ENCODE assay signal across 18 cellular contexts in the genomic region with DNA sequence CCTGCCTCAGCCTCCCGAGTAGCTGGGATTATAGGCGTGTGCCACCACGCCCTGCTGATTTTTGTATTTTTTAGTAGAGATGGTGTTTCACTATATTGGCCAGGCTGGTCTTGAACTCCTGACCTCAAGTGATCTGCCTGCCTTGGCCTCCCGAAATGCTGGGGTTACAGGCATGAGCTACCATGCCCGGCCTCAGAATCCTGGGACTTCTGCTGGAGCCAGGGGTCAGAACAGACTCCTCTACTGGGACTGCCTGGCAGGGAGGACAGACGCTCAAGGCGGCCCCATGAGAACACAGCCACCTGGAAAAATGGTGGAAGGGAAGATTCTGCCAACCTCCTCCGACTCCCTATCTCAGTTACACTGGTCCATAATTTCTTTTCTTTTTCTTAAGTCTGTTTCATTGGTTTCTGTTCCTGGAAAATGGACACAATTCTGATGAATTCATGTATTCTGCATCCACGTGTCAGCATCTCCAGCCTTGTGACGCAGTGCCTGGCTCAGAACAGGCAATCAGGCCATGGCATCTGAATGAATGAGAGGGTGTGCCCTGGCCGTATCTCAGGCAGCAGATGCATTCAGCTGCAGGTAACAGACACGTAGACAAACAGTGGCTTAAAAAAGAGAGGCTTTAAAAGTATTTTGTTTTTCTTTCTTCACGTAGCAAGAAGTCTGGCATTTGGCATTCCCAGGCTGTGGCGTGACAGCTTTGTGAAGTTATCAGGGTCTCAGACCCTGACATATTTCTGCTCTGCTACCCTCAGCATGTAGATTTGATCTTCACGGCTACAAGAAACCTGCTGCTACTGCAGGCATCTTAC. TPM values are rescaled to one million over a fixed set of nuclear protein-coding genes. Genes with fewer than 3 reads are reported as not detected.
DNase-seq lines count a peak whose midpoint lies in the region; ATAC-seq and TF ChIP-seq lines count a peak whose summit lies in the region.
"Had no signal": no experiment of that assay in that cellular context is flagged by ENCODE, and none has a peak within 500 bp of the region (broad histone marks: within the 10 kb centered on the region; RNA-seq: fewer than 3 reads in every experiment).

No MANE protein-coding gene starts in this region.

- peaks cover 0 to 9% (median 0%) of the 10 kb centered on the region in 9 donors for H3K27me3 ChIP-seq in heart left ventricle
- H3K27me3 ChIP-seq in IMR-90 (ENCODE audit: control insufficient read depth, insufficient read depth, low read length) = no peaks in the 10 kb centered on the region
- peaks cover 0 to 21% (median 4%) of the 10 kb centered on the region in 7 donors for H3K27me3 ChIP-seq in spleen (replicated peaks in 1 of 7)

- H2AK5ac ChIP-seq in IMR-90 (ENCODE audit: low read depth, low read length) = peak overlapping the region; percentile 62

- TF ChIP-seq CTCF in heart left ventricle (IDR thresholded peaks at IDR 0.05) (no peak), IMR-90 (conservative IDR thresholded peaks at IDR 0.05; ENCODE audit: low read depth, low read length) (no peak), spleen (IDR thresholded peaks at IDR 0.05 in 8 of 11, conservative IDR thresholded peaks at IDR 0.05 in 3 of 11) (no peak)

- H4K8ac ChIP-seq in IMR-90 (ENCODE audit: low read depth in 2 of 2, low read length in 2 of 2) = no peak overlapping the region

- no peak overlapping the region for H3K14ac ChIP-seq in IMR-90 (replicated peaks; ENCODE audit: low read depth, low read length)

- CTCF ChIA-PET in IMR-90 (lab: Yijun Ruan, JAX) = no interaction called here

- TF ChIP-seq POLR2A in heart left ventricle (IDR thresholded peaks at IDR 0.05) = no peak
- no peak for TF ChIP-seq POLR2A in IMR-90 (IDR thresholded peaks at IDR 0.05; ENCODE audit: low read depth, low read length)
- no peak for TF ChIP-seq POLR2A in erythroblast (IDR thresholded peaks at IDR 0.05; ENCODE audit: low read length)
- TF ChIP-seq POLR2A in spleen (IDR thresholded peaks at IDR 0.05) = no peak

- H3K9ac ChIP-seq in IMR-90 (ENCODE audit: low read depth, low read length) = no peak overlapping the region
- H3K9ac ChIP-seq: BLaER1 had no signal

- H3K4me1 ChIP-seq in heart left ventricle (peaks cover 10 to 47% (median 34%) of the 10 kb centered on the region in 12 donors), IMR-90 (ENCODE audit: control insufficient read depth, insufficient read depth, low read length) (peaks cover 17% of the 10 kb centered on the region), spleen (peaks cover 0 to 25% (median 14%) of the 10 kb centered on the region in 6 donors)
- H3K4me1 ChIP-seq: BLaER1 had no signal

- H3K79me1 ChIP-seq in IMR-90 (ENCODE audit: low read depth in 1 of 2, low read length in 2 of 2) = no peaks in the 10 kb centered on the region

- WGBS in heart left ventricle, 4 donors = 67 to 81% (median 80%) methylated on average over 15 of the region's 15 CpGs
- 97% methylated on average over 6 of the region's 15 CpGs; no CpG with 5 or more reads in 1 of the 2 experiments for WGBS in IMR-90 (ENCODE audit: extremely low coverage in 2 of 2, insufficient read length in 1 of 2), 2 experiments
- 91 to 95% (median 91%) methylated on average over 15 of the region's 15 CpGs for WGBS in spleen, 5 donors

- no peak for ATAC-seq in heart left ventricle
- no peak for ATAC-seq in IMR-90 (ENCODE audit: low read depth)
- no peak for ATAC-seq in left lobe of liver
- ATAC-seq in GM21381 (IDR thresholded peaks at IDR 0.05; ENCODE audit: unreplicated experiment) = no peak
- ATAC-seq in HG02884 (IDR thresholded peaks at IDR 0.05; ENCODE audit: unreplicated experiment) = no peak
- ATAC-seq: HepG2 had no signal

- no peak overlapping the region for H3K18ac ChIP-seq in IMR-90 (ENCODE audit: low read depth, low read length)

- no peak overlapping the region for H3K4me3 ChIP-seq in heart left ventricle
- no peak overlapping the region for H3K4me3 ChIP-seq in IMR-90 (ENCODE audit: insufficient read depth, low read depth, low read length)
- H3K4me3 ChIP-seq in spleen = no peak overlapping the region
- H3K4me3 ChIP-seq: BLaER1 had no signal

- H3K23ac ChIP-seq in IMR-90 (ENCODE audit: low read depth, low read length) = no peak overlapping the region

- no peak overlapping the region for H2AFZ ChIP-seq in IMR-90 (replicated peaks; ENCODE audit: low read length, poor library complexity)

- no peak for DNase-seq in heart left ventricle
- DNase-seq in cardiac septum (ENCODE audit: low spot score) = no peak
- no peak for DNase-seq in IMR-90
- DNase-seq in erythroblast (lab: John Stamatoyannopoulos, UW) = peak; percentile 46 to 77
- peak; percentile 37 for DNase-seq in spleen
- no peak for DNase-seq in left lobe of liver (ENCODE audit: low spot score)
- DNase-seq: 8988T; CD4-positive, alpha-beta memory T cell; DMS153; DMS79; GF-D8; H9 had no signal

- H3K9me1 ChIP-seq in IMR-90 (ENCODE audit: insufficient read depth, low read length) = peaks cover 3% of the 10 kb centered on the region

- H2BK120ac ChIP-seq in IMR-90 (ENCODE audit: low read depth, low read length) = no peak overlapping the region

- no peaks in the 10 kb centered on the region for H3K36me3 ChIP-seq in heart left ventricle
- no peaks in the 10 kb centered on the region for H3K36me3 ChIP-seq in IMR-90 (ENCODE audit: control insufficient read depth, insufficient read depth, low read length)
- no peaks in the 10 kb centered on the region for H3K36me3 ChIP-seq in spleen
- H3K36me3 ChIP-seq: BLaER1 had no signal

- no peak overlapping the region for H2BK15ac ChIP-seq in IMR-90 (ENCODE audit: low read depth, low read length)

- no peak overlapping the region for H3K4me2 ChIP-seq in IMR-90 (ENCODE audit: low read depth, low read length)
- H3K4me2 ChIP-seq: BLaER1 had no signal

- no peak for TF ChIP-seq RAD21 in IMR-90 (IDR thresholded peaks at IDR 0.05; ENCODE audit: low read length)

- intact Hi-C loops in heart left ventricle (cut with DNase I) (no loop called here), cardiac septum (cut with DNase I) (no loop called here), IMR-90 (cut with micrococcal nuclease) (no loop called here), spleen (cut with DNase I; ENCODE audit: low total_unique reads) (no loop called here)

- no peak overlapping the region for H2BK20ac ChIP-seq in IMR-90 (ENCODE audit: low read depth, low read length)

- H3K27ac ChIP-seq in heart left ventricle = peak overlapping the region in 8 of 12 donors; percentile 3 to 84 (median 50)
- no peak overlapping the region for H3K27ac ChIP-seq in IMR-90 (ENCODE audit: insufficient read depth, low read length)
- no peak overlapping the region for H3K27ac ChIP-seq in spleen
- H3K27ac ChIP-seq: BLaER1 had no signal

- no peak overlapping the region for H4K91ac ChIP-seq in IMR-90 (ENCODE audit: insufficient read depth, low read depth, low read length)

- H3K56ac ChIP-seq in IMR-90 (ENCODE audit: extremely low read depth, insufficient read depth, low read length) = no peak overlapping the region

- H4K20me1 ChIP-seq in IMR-90 (ENCODE audit: insufficient read depth, low read length) = no peaks in the 10 kb centered on the region
- H4K20me1 ChIP-seq: BLaER1 had no signal

- dilution Hi-C loops in IMR-90 (cut with HindIII; ENCODE audit: low sequenced_read_pairs, unreplicated experiment) = no loop called here

- no peak overlapping the region for H2AK9ac ChIP-seq in IMR-90 (replicated peaks; ENCODE audit: low read depth, low read length, poor library complexity)

- POLR2A ChIA-PET in IMR-90 (lab: Charles Lee; ENCODE audit: unreplicated experiment) = no interaction called here

- no peak overlapping the region for H4K5ac ChIP-seq in IMR-90 (ENCODE audit: low read depth, low read length)

- BruUV-seq in IMR-90 (replicated peaks; lab: Mats Ljungman, UMichigan) = no TSS peak

- H3K4ac ChIP-seq in IMR-90 (ENCODE audit: low read depth, low read length) = no peak overlapping the region

- H3K9me3 ChIP-seq in heart left ventricle (peaks cover 0 to 23% (median 3%) of the 10 kb centered on the region in 12 donors), IMR-90 (ENCODE audit: control insufficient read depth, insufficient read depth, low read length) (no peaks in the 10 kb centered on the region), spleen (peaks cover 0 to 19% (median 4%) of the 10 kb centered on the region in 8 donors)

- in situ Hi-C loops in IMR-90 (cut with MboI; ENCODE audit: low sequenced_read_pairs) = no loop called here

- H2BK5ac ChIP-seq in IMR-90 (ENCODE audit: low read depth, low read length, poor library complexity, severe bottlenecking) = no peak overlapping the region

TF ChIP-seq in IMR-90, 13 proteins besides CTCF, POLR2A, EP300 and RAD21:
- TF ChIP-seq, protein P1, sequence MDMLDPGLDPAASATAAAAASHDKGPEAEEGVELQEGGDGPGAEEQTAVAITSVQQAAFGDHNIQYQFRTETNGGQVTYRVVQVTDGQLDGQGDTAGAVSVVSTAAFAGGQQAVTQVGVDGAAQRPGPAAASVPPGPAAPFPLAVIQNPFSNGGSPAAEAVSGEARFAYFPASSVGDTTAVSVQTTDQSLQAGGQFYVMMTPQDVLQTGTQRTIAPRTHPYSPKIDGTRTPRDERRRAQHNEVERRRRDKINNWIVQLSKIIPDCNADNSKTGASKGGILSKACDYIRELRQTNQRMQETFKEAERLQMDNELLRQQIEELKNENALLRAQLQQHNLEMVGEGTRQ (IDR thresholded peaks at IDR 0.05; ENCODE audit: low read depth, low read length) = no peak
- TF ChIP-seq MAFK (IDR thresholded peaks at IDR 0.05; ENCODE audit: low read depth, low read length) = no peak
- no peak for TF ChIP-seq RFX5 (IDR thresholded peaks at IDR 0.05; ENCODE audit: low read depth, low read length)
- no peak for TF ChIP-seq BHLHE40 (IDR thresholded peaks at IDR 0.05; ENCODE audit: low read depth, low read length)
- TF ChIP-seq FOS (IDR thresholded peaks at IDR 0.05; ENCODE audit: low read depth, low read length) = no peak
- TF ChIP-seq ELK1 (IDR thresholded peaks at IDR 0.05; ENCODE audit: borderline replicate concordance, low read depth, low read length) = no peak

RNA-seq across cellular contexts. Expression of gene SMIM38, which starts 4.8 kb away (rescaled TPM):
- total RNA-seq in heart left ventricle (under 1 TPM in 8 of 9 donors, not detected in 1; 0.08 to 0.35 (median 0.15) TPM), cardiac septum (0.19 TPM), IMR-90 (2012; rRNA removed) (under 0.01 and 0.28 TPM in 2 replicates), spleen (1 to 10 TPM in 4 of 7 donors, under 1 TPM in 3; 0.44 to 2.0 (median 1.1) TPM), left lobe of liver (not detected)
- polyA plus RNA-seq in heart left ventricle (under 1 TPM; 0.08 to 0.15 TPM), IMR-90 (2012; rRNA removed) (0.05 and 0.07 TPM in 2 replicates), spleen (under 1 TPM; 0.02 to 0.29 (median 0.05) TPM)
- 0.02 and 0.03 TPM in 2 replicates for polyA plus RNA-seq in IMR-90 (2012; cell fraction: cytosol; rRNA removed)
- 0.56 and 0.64 TPM in 2 replicates for polyA plus RNA-seq in IMR-90 (2012; cell fraction: nucleus; rRNA removed; ENCODE audit: low replicate concordance)
- total RNA-seq: Daoy had no signal
- polyA plus RNA-seq: CD14-positive monocyte; CD4-positive, alpha-beta memory T cell had no signal

Comparison
In these comparisons a context has a peak if more than half of its experiments do, and no peak if none do; other contexts are left out.
1. DNase-seq: peak in erythroblast (2 of 2) and spleen (single experiment); none in heart left ventricle (0 of 5), cardiac septum (single experiment), IMR-90 (single experiment) and left lobe of liver (single experiment).
2. H3K27ac ChIP-seq: peak in heart left ventricle (8 of 12); none in IMR-90 (single experiment) and spleen (0 of 8).